Comparison of ENCODE assay signal across 21 cellular contexts in genomic region chr4:157121396-157121795, GRCh38. TPM values are rescaled to one million over a fixed set of nuclear protein-coding genes. Genes with fewer than 3 reads are reported as not detected.
"Had no signal": no experiment of that assay in that cellular context is flagged by ENCODE, and none has a peak within 500 bp of the region (broad histone marks: within the 10 kb centered on the region; RNA-seq: fewer than 3 reads in every experiment).

No MANE protein-coding gene starts in this region.

- H3K4me3 ChIP-seq: esophagus muscularis mucosa, tibial nerve, vagina had no signal

- DNase-seq: activated CD4-positive, alpha-beta T cell treated with anti-CD3 and anti-CD28 coated beads for 48 hours; activated CD8-positive, alpha-beta memory T cell treated with anti-CD3 and anti-CD28 coated beads, Interleukin-2, amount 50 U/mL, for 4 hours; activated CD8-positive, alpha-beta T cell treated with anti-CD3 and anti-CD28 coated beads, Interleukin-2, amount 10 ng/mL, durations not matched to agents 7 days and 5 days; activated effector memory CD4-positive, alpha-beta T cell treated with anti-CD3 and anti-CD28 coated beads, Interleukin-2, amount 50 U/mL, for 16 hours; activated T-cell treated with anti-CD3 and anti-CD28 coated beads, Interleukin-2, amount 50 U/mL, for 48 hours; brain microvascular endothelial cell; cortex of kidney; effector CD4-positive, alpha-beta T cell; foreskin melanocyte; head of caudate nucleus; kidney glomerular epithelial cell; left ventricle myocardium superior; mesenchymal stem cell; stimulated activated CD4-positive, alpha-beta T cell treated with anti-CD3 and anti-CD28 coated beads, Interleukin-15, amount 100 ng/mL, for 24 hours; stimulated activated CD4-positive, alpha-beta T cell treated with anti-CD3 and anti-CD28 coated beads, Interleukin-4, amount 100 ng/mL, for 1 hour; stimulated activated naive CD4-positive, alpha-beta T cell; substantia nigra had no signal

RNA-seq across cellular contexts. Expression of gene GLRB, which starts 45.4 kb away (rescaled TPM):
- total RNA-seq: activated CD8-positive, alpha-beta T cell treated with anti-CD3 and anti-CD28 coated beads, Interleukin-2, amount 10 ng/mL, durations not matched to agents 7 days and 5 days; natural killer cell treated with Interleukin-12 subunit alpha and Interleukin-12 subunit beta and Interleukin-15 and Interleukin-18, amount 100 ng/mL, for 72 hours had no signal
